In genomic region chr19:47124937-47125668, GRCh38 we compare ENCODE assay signal across 8 cellular contexts. TPM values are rescaled to one million over a fixed set of nuclear protein-coding genes. Genes with fewer than 3 reads are reported as not detected.
DNase-seq lines count a peak whose midpoint lies in the region; ATAC-seq and TF ChIP-seq lines count a peak whose summit lies in the region.

No MANE protein-coding gene starts in this region.

- peak; percentile 53 to 80 for TF ChIP-seq CTCF in Caco-2 (IDR thresholded peaks at IDR 0.05; ENCODE audit: insufficient read depth in 1 of 2, low read depth in 1 of 2, low read length in 1 of 2, severe bottlenecking in 1 of 2, unreplicated experiment in 1 of 2)
- TF ChIP-seq CTCF in adrenal gland (IDR thresholded peaks at IDR 0.05) = peak; percentile 63 to 86 (median 80)
- peak; percentile 68 to 85 (median 82) for TF ChIP-seq CTCF in gastrocnemius medialis (IDR thresholded peaks at IDR 0.05 in 4 of 5, conservative IDR thresholded peaks at IDR 0.05 in 1 of 5)

- H3K9me3 ChIP-seq in Caco-2 (peaks cover 4% of the 10 kb centered on the region), adrenal gland (replicated peaks in 1 of 3) (no peaks in the 10 kb centered on the region), right cardiac atrium (ENCODE audit: control insufficient read depth, low read length) (no peaks in the 10 kb centered on the region), gastrocnemius medialis (no peaks in the 10 kb centered on the region)

- H3K27ac Mint-ChIP-seq in Caco-2 (ENCODE audit: unreplicated experiment) = peak overlapping the region; percentile 88

- H3K4me1 Mint-ChIP-seq in Caco-2 (ENCODE audit: low read depth, unreplicated experiment) = peaks cover 19% of the 10 kb centered on the region

- TF ChIP-seq POLR2A in adrenal gland (IDR thresholded peaks at IDR 0.05) (no peak), gastrocnemius medialis (IDR thresholded peaks at IDR 0.05) (no peak)

- H3K36me3 ChIP-seq in Caco-2 (ENCODE audit: control insufficient read depth, insufficient read depth, low read length) (no peaks in the 10 kb centered on the region), adrenal gland (replicated peaks in 1 of 2) (no peaks in the 10 kb centered on the region), gastrocnemius medialis (no peaks in the 10 kb centered on the region)

- H3K9me3 Mint-ChIP-seq in Caco-2 (ENCODE audit: unreplicated experiment) = peaks cover 5% of the 10 kb centered on the region

- DNase-seq in Caco-2 = peak; percentile 66 to 74
- DNase-seq in HEK293T (ENCODE audit: extremely low spot score) = peak; percentile 65
- DNase-seq in NCI-H446 (lab: John Stamatoyannopoulos, UW) = peak; percentile 60 to 90
- DNase-seq in adrenal gland = peak in 1 of 7 donors; percentile 51
- no peak for DNase-seq in right cardiac atrium
- no peak for DNase-seq in gastrocnemius medialis

- CTCF ChIA-PET in Caco-2 (lab: Charles Lee) (interaction anchor here (0.6 to 1.8 kb wide), 10 partner anchors 12 to 119 kb away, joined by 3 to 16 read pairs (median 4); partner anchors contain the start of gene ZC3H4), HEK293T (lab: Yijun Ruan, JAX) (interaction anchor here (0.6 to 1.7 kb wide), 6 partner anchors 10 to 280 kb away, joined by 3 to 10 read pairs (median 4); partner anchors contain the start of gene ZC3H4)

- POLR2A ChIA-PET in Caco-2 (lab: Charles Lee) (interaction anchor here (1.3 kb wide), 1 partner anchor 12 kb away, joined by 11 read pairs; the partner anchor contains the start of gene ZC3H4), HEK293T (lab: Yijun Ruan, JAX) (interaction anchor here (1.3 kb wide), 1 partner anchor 11 kb away, joined by 8 read pairs; the partner anchor contains the start of gene ZC3H4)

- H3K27ac ChIP-seq in adrenal gland (no peak overlapping the region), right cardiac atrium (ENCODE audit: low read length) (no peak overlapping the region), gastrocnemius medialis (no peak overlapping the region)

- peaks cover 27% of the 10 kb centered on the region for H3K4me1 ChIP-seq in Caco-2
- no peaks in the 10 kb centered on the region for H3K4me1 ChIP-seq in adrenal gland (replicated peaks in 1 of 2)
- H3K4me1 ChIP-seq in right cardiac atrium (ENCODE audit: control insufficient read depth, insufficient read depth, low read length) = no peaks in the 10 kb centered on the region
- peaks cover 0 to 2% of the 10 kb centered on the region in 2 donors for H3K4me1 ChIP-seq in gastrocnemius medialis

- H3K4me3 ChIP-seq in Caco-2 (ENCODE audit: low read depth, low read length) (no peak overlapping the region), adrenal gland (no peak overlapping the region), right cardiac atrium (ENCODE audit: low read length) (no peak overlapping the region), gastrocnemius medialis (no peak overlapping the region)

- BruUV-seq in Caco-2 (replicated peaks; lab: Mats Ljungman, UMichigan) = TSS peak; percentile 49

- H3K27me3 Mint-ChIP-seq in Caco-2 (ENCODE audit: insufficient read depth, unreplicated experiment) = no peaks in the 10 kb centered on the region

- peak overlapping the region; percentile 59 for H3K4me3 Mint-ChIP-seq in Caco-2 (ENCODE audit: unreplicated experiment)

- H3K36me3 Mint-ChIP-seq in Caco-2 (ENCODE audit: insufficient read depth, unreplicated experiment) = peaks cover 16% of the 10 kb centered on the region

- WGBS in adrenal gland, 4 donors = 31 to 41% (median 39%) methylated on average over 8 of the region's 8 CpGs
- WGBS in right cardiac atrium = 41% methylated on average over 8 of the region's 8 CpGs

- in situ Hi-C loops in gastrocnemius medialis (cut with MboI; ENCODE audit: low sequenced_read_pairs in 4 of 4) = loop anchor here (5.0 to 10.0 kb wide), 3 partner anchors 43 to 90 kb away; no protein-coding TSS in a partner anchor

- ATAC-seq in right cardiac atrium = peak; percentile 74 to 78
- ATAC-seq in gastrocnemius medialis = peak; percentile 81 to 84
- ATAC-seq in GM18861 (IDR thresholded peaks at IDR 0.05; ENCODE audit: unreplicated experiment) = no peak
- ATAC-seq in GM21786 (IDR thresholded peaks at IDR 0.05; ENCODE audit: unreplicated experiment) = no peak

- intact Hi-C loops in Caco-2 (cut with micrococcal nuclease; ENCODE audit: unreplicated experiment) (loop anchor here (1.0 to 10.0 kb wide), 6 partner anchors 12 to 270 kb away; partner anchors contain the start of genes AP2S1 and ZC3H4), adrenal gland (cut with DNase I) (loop anchor here (5.0 to 10.0 kb wide), 4 partner anchors 43 to 90 kb away; no protein-coding TSS in a partner anchor), right cardiac atrium (cut with DNase I) (loop anchor here (1.0 to 10.0 kb wide), 5 partner anchors 43 to 90 kb away; no protein-coding TSS in a partner anchor), gastrocnemius medialis (cut with DNase I; ENCODE audit: low total_unique reads) (loop anchor here (1.0 kb wide), 2 partner anchors 46 to 90 kb away; no protein-coding TSS in a partner anchor)

- H3K27me3 ChIP-seq in Caco-2 (replicated peaks; ENCODE audit: control insufficient read depth, insufficient read depth, low read length) (no peaks in the 10 kb centered on the region), adrenal gland (no peaks in the 10 kb centered on the region), right cardiac atrium (ENCODE audit: control insufficient read depth, insufficient read depth) (no peaks in the 10 kb centered on the region), gastrocnemius medialis (no peaks in the 10 kb centered on the region)

TF ChIP-seq in HEK293T, 16 proteins besides CTCF, POLR2A, EP300 and RAD21:
- TF ChIP-seq SUZ12 (IDR thresholded peaks at IDR 0.05) (no peak), ARNT (IDR thresholded peaks at IDR 0.05) (no peak), SP1 (IDR thresholded peaks at IDR 0.05) (no peak), PKNOX1 (IDR thresholded peaks at IDR 0.05) (no peak), NFRKB (IDR thresholded peaks at IDR 0.05) (no peak), LEF1 (IDR thresholded peaks at IDR 0.05; ENCODE audit: borderline replicate concordance) (no peak), FOXA1 (IDR thresholded peaks at IDR 0.05) (no peak), FOXK2 (IDR thresholded peaks at IDR 0.05) (no peak), ELF4 (IDR thresholded peaks at IDR 0.05) (no peak), TARDBP (IDR thresholded peaks at IDR 0.05) (no peak)

RNA-seq across cellular contexts. Expression of gene SAE1, which starts 5.5 kb away (rescaled TPM):
- total RNA-seq in Caco-2 (2022) (238 and 251 TPM in 2 replicates), adrenal gland (10 to 100 TPM; 40.1 to 58.5 (median 49.7) TPM), right cardiac atrium (10 to 100 TPM; 49.1 to 57.0 (median 53.5) TPM), gastrocnemius medialis (10 to 100 TPM; 29.7 to 74.6 (median 46.4) TPM)
- polyA plus RNA-seq in adrenal gland (10 to 100 TPM; 19.0 to 71.8 (median 23.6) TPM), right cardiac atrium (34.0 TPM)

RNA-seq across cellular contexts. Expression of gene ZC3H4, which starts 11.5 kb away (rescaled TPM):
- total RNA-seq in Caco-2 (2022) (70.3 and 77.7 TPM in 2 replicates), adrenal gland (10 to 100 TPM; 19.2 to 45.0 (median 27.1) TPM), right cardiac atrium (10 to 100 TPM; 25.6 to 27.7 (median 26.8) TPM), gastrocnemius medialis (10 to 100 TPM; 16.2 to 31.7 (median 22.8) TPM)
- polyA plus RNA-seq in adrenal gland (10 to 100 TPM; 10.8 to 24.9 (median 19.7) TPM), right cardiac atrium (12.4 TPM)

Comparison
In these comparisons a context has a peak if more than half of its experiments do, and no peak if none do; other contexts are left out.
1. DNase-seq: peak in Caco-2 (2 of 2), HEK293T (single experiment) and NCI-H446 (2 of 2); none in right cardiac atrium (0 of 3) and gastrocnemius medialis (0 of 2).
2. ATAC-seq: peak in right cardiac atrium (2 of 2) and gastrocnemius medialis (2 of 2); none in GM18861 (single experiment) and GM21786 (single experiment).
3. Peak in every context shown above with its lines, with median percentiles within 50 percentile points of each other: CTCF ChIP-seq.